16 cellular contexts compared by ENCODE assay signal in the genomic region with DNA sequence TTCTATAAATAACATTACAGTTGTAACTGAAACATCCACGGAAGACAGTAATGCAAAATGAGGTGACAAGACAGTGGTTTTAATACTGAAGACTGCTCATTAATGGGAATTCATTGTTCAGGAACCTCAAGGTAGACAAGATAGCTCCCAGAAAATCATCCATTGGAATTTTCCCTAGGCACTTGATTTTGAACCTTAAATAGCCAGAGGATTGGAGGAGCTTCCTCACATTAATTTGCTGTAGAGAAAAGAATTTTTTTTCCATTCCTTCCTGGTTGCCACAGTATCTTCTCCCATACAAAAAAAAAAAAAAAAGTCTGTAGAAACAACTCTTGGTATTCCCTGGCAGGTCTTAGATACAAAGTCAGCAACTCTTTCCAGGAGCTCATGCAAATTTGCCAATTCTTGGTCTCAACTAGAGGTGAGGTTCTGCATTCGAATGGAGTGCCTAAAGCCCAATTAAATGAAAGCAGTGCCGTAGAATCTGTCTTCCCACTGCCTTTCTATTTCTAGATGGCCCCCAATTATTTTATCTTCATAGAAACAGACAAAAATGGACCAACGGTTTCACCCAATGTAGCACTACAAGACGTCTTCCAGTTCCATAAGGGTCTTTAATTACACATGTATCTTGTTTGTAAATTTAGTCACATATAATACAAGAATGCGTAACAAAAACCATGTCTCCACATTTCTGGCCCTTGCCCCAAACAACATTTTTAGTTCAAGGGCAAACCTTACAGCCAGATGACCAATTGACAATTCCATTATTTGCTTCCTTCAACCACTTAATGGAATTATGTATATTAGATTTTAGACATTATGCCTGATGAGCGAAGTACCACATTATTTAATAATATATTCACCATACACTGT. TPM values are rescaled to one million over a fixed set of nuclear protein-coding genes. Genes with fewer than 3 reads are reported as not detected.
DNase-seq lines count a peak whose midpoint lies in the region; ATAC-seq and TF ChIP-seq lines count a peak whose summit lies in the region.
"Had no signal": no experiment of that assay in that cellular context is flagged by ENCODE, and none has a peak within 500 bp of the region (broad histone marks: within the 10 kb centered on the region; RNA-seq: fewer than 3 reads in every experiment).

No MANE protein-coding gene starts in this region.

- no peak for TF ChIP-seq POLR2A in ovary (IDR thresholded peaks at IDR 0.05)

- CTCF ChIA-PET in RWPE1 (lab: Yijun Ruan, JAX) = interaction anchor here (0.6 kb wide), 1 partner anchor 426 kb away, joined by 3 read pairs; no protein-coding TSS in a partner anchor

- peak; percentile 52 for DNase-seq in DMS53 (lab: John Stamatoyannopoulos, UW)
- DNase-seq in M059J (ENCODE audit: low read depth) = peak; percentile 58
- DNase-seq in cardiac fibroblast (ENCODE audit: low read depth in 2 of 2) = peak; percentile 35 to 55
- peak; percentile 55 for DNase-seq in medulla oblongata (ENCODE audit: extremely low spot score)
- no peak for DNase-seq in ovary
- no peak for DNase-seq in NCI-H1417 treated with DMSO at 0.1 percent for 48 hours (lab: John Stamatoyannopoulos, UW)
- no peak for DNase-seq in RWPE1 (ENCODE audit: low spot score)
- DNase-seq: activated naive CD4-positive, alpha-beta T cell treated with anti-CD3 and anti-CD28 coated beads, Interleukin-2, amount 50 U/mL, for 16 hours; left colon; NCI-H226; NK-92 treated with Interleukin-12 subunit alpha and Interleukin-12 subunit beta, amount 100 ng/mL, for 24 hours; pancreas; SIG-M5; testis had no signal

- POLR2A ChIA-PET in RWPE1 (lab: Yijun Ruan, JAX; ENCODE audit: low non-redundant PET) = no interaction called here

- 83 to 87% (median 83%) methylated on average over 7 of the region's 7 CpGs for WGBS in ovary, 3 donors

- TF ChIP-seq EP300 in ovary (IDR thresholded peaks at IDR 0.05) = no peak

- TF ChIP-seq CTCF in cardiac fibroblast (IDR thresholded peaks at IDR 0.05; ENCODE audit: low read depth, low read length) (no peak), ovary (IDR thresholded peaks at IDR 0.05) (no peak), RWPE1 (conservative IDR thresholded peaks at IDR 0.05; ENCODE audit: low read depth) (no peak)

- intact Hi-C loops in ovary (cut with DNase I) = no loop called here

- no peaks in the 10 kb centered on the region for H3K9me3 ChIP-seq in ovary
- H3K9me3 ChIP-seq: pancreas, testis had no signal

- no peak overlapping the region for H3K4me3 ChIP-seq in cardiac fibroblast (replicated peaks in 1 of 2; ENCODE audit: low read depth in 2 of 2, low read length in 2 of 2)
- no peak overlapping the region for H3K4me3 ChIP-seq in ovary
- H3K4me3 ChIP-seq: pancreas, skin epidermis, testis had no signal

- H3K27ac ChIP-seq in ovary (no peak overlapping the region), RWPE1 (no peak overlapping the region)
- H3K27ac ChIP-seq: pancreas, skin epidermis, testis had no signal

- no peaks in the 10 kb centered on the region for H3K4me1 ChIP-seq in ovary (ENCODE audit: insufficient read depth)
- H3K4me1 ChIP-seq: testis had no signal

- H3K36me3 ChIP-seq in ovary = no peaks in the 10 kb centered on the region

- ATAC-seq in GM19463 (IDR thresholded peaks at IDR 0.05; ENCODE audit: unreplicated experiment) = no peak

- no peaks in the 10 kb centered on the region for H3K27me3 ChIP-seq in ovary
- H3K27me3 ChIP-seq: pancreas, testis had no signal

RNA-seq across cellular contexts. Expression of a gene that starts 13.5 kb away (rescaled TPM):
- total RNA-seq in M059J (2014; rRNA removed; shearing (Covaris generic)) = 447 and 744 TPM in 2 replicates
- total RNA-seq in ovary = 100 to 1,000 TPM; 124 to 390 (median 248) TPM
- polyA plus RNA-seq in ovary = 100 to 1,000 TPM; 136 to 156 TPM

Comparison
In these comparisons a context has a peak if more than half of its experiments do, and no peak if none do; other contexts are left out.
1. DNase-seq: peak in DMS53 (single experiment), M059J (single experiment), cardiac fibroblast (2 of 2) and medulla oblongata (single experiment); none in ovary (0 of 5), NCI-H1417 treated with DMSO at 0.1 percent for 48 hours (single experiment) and RWPE1 (single experiment).